Comparison of ENCODE assay signal across 8 cellular contexts in genomic region chr6:40845588-40845987, GRCh38.
DNase-seq lines count a peak whose midpoint lies in the region; ATAC-seq and TF ChIP-seq lines count a peak whose summit lies in the region.

No MANE protein-coding gene starts in this region.

- no peak overlapping the region for H3K27ac Mint-ChIP-seq in activated CD4-positive, alpha-beta T cell treated with anti-CD3 and anti-CD28 coated beads, Interleukin-2, amount 10 ng/mL, durations not matched to agents 24 days and 14 days

- H3K27ac ChIP-seq in left ventricle myocardium inferior (replicated peaks): no peak overlapping the region

- peaks cover 40% of the 10 kb centered on the region for H3K27me3 Mint-ChIP-seq in activated CD4-positive, alpha-beta T cell treated with anti-CD3 and anti-CD28 coated beads, Interleukin-2, amount 10 ng/mL, durations not matched to agents 24 days and 14 days

- H3K9me3 ChIP-seq in left ventricle myocardium inferior (replicated peaks): no peaks in the 10 kb centered on the region

- peak; percentile 9 for DNase-seq in NCI-H2196 (lab: John Stamatoyannopoulos, UW; ENCODE audit: unreplicated experiment)
- DNase-seq in NCI-H2196 treated with DMSO at 0.1 percent for 48 hours (lab: John Stamatoyannopoulos, UW; ENCODE audit: unreplicated experiment): no peak
- DNase-seq in Kasumi-1 (lab: John Stamatoyannopoulos, UW): peak; percentile 35 to 36
- DNase-seq in activated CD4-positive, alpha-beta T cell treated with anti-CD3 and anti-CD28 coated beads, Interleukin-2, amount 10 ng/mL, durations not matched to agents 24 days and 14 days: peak; percentile 74
- DNase-seq in left ventricle myocardium inferior: no peak
- peak; percentile 3 for DNase-seq in smooth muscle cell of the brain vasculature (ENCODE audit: low read depth, low spot score)

- peak; percentile 65 for TF ChIP-seq CTCF in left ventricle myocardium inferior (IDR thresholded peaks at IDR 0.05; ENCODE audit: borderline replicate concordance)

- H3K4me3 ChIP-seq in left ventricle myocardium inferior: no peak overlapping the region

- no peaks in the 10 kb centered on the region for H3K36me3 Mint-ChIP-seq in activated CD4-positive, alpha-beta T cell treated with anti-CD3 and anti-CD28 coated beads, Interleukin-2, amount 10 ng/mL, durations not matched to agents 24 days and 14 days (ENCODE audit: low read depth)

- intact Hi-C loops in activated CD4-positive, alpha-beta T cell treated with anti-CD3 and anti-CD28 coated beads, Interleukin-2, amount 10 ng/mL, durations not matched to agents 24 days and 14 days (cut with micrococcal nuclease): no loop called here
- intact Hi-C loops in left ventricle myocardium inferior (cut with micrococcal nuclease): no loop called here

- H3K36me3 ChIP-seq in left ventricle myocardium inferior: no peaks in the 10 kb centered on the region

- ATAC-seq in HG03095 (IDR thresholded peaks at IDR 0.05; ENCODE audit: unreplicated experiment) (no peak), HG02840 (IDR thresholded peaks at IDR 0.05; ENCODE audit: low FRiP score, unreplicated experiment) (no peak)

- H3K4me3 Mint-ChIP-seq in activated CD4-positive, alpha-beta T cell treated with anti-CD3 and anti-CD28 coated beads, Interleukin-2, amount 10 ng/mL, durations not matched to agents 24 days and 14 days: no peak overlapping the region

- H3K27me3 ChIP-seq in left ventricle myocardium inferior (ENCODE audit: low read depth): peaks cover 54% of the 10 kb centered on the region

- H3K9me3 Mint-ChIP-seq in activated CD4-positive, alpha-beta T cell treated with anti-CD3 and anti-CD28 coated beads, Interleukin-2, amount 10 ng/mL, durations not matched to agents 24 days and 14 days: no peaks in the 10 kb centered on the region

- no peaks in the 10 kb centered on the region for H3K4me1 Mint-ChIP-seq in activated CD4-positive, alpha-beta T cell treated with anti-CD3 and anti-CD28 coated beads, Interleukin-2, amount 10 ng/mL, durations not matched to agents 24 days and 14 days

- peaks cover 10% of the 10 kb centered on the region for H3K4me1 ChIP-seq in left ventricle myocardium inferior

Comparison
In these comparisons a context has a peak if more than half of its experiments do, and no peak if none do; other contexts are left out.
1. DNase-seq: peak in NCI-H2196 (single experiment), Kasumi-1 (2 of 2), activated CD4-positive, alpha-beta T cell treated with anti-CD3 and anti-CD28 coated beads, Interleukin-2, amount 10 ng/mL, durations not matched to agents 24 days and 14 days (single experiment) and smooth muscle cell of the brain vasculature (single experiment); none in NCI-H2196 treated with DMSO at 0.1 percent for 48 hours (single experiment) and left ventricle myocardium inferior (single experiment).